Comparison of ENCODE assay signal across 27 cellular contexts in the genomic region with DNA sequence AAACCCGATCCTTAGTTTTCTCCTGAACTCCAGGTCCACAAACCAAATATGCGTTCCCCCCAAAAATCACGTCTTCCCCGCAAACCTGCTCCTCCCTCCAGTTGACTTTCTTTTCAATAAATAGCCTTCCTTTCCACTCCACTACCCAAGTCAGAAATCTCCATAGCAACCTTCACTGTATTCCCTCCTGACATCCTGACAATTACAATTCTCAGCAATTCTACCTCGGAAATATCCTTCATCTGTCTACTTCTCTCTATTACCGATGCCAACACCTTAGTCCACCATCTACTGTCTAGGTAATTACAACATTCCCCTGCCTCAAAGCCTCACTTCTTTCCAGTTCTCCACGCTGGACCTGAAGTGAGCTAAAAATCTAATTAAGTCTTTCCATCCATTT.
"Had no signal": no experiment of that assay in that cellular context is flagged by ENCODE, and none has a peak within 500 bp of the region (broad histone marks: within the 10 kb centered on the region; RNA-seq: fewer than 3 reads in every experiment).

No MANE protein-coding gene starts in this region.

- ATAC-seq: activated CD4-positive, alpha-beta T cell treated with anti-CD3 and anti-CD28 coated beads for 36 hours; activated CD8-positive, alpha-beta memory T cell treated with anti-CD3 and anti-CD28 coated beads, Interleukin-2, amount 10 ng/mL, durations not matched to agents 7 days and 5 days; activated CD8-positive, alpha-beta T cell treated with anti-CD3 and anti-CD28 coated beads, Interleukin-2, amount 10 ng/mL, durations not matched to agents 7 days and 5 days; body of pancreas; gastrocnemius medialis; left colon; mucosa of descending colon; natural killer cell treated with Interleukin-12 subunit alpha and Interleukin-12 subunit beta and Interleukin-15 and Interleukin-18, amount 100 ng/mL, for 72 hours; right lobe of liver; stimulated activated memory B cell treated with anti-CD40 and anti-IgM and Interleukin-4, amounts not matched to agents 10 μg/mL and 1 μg/mL and 100 μg/mL, for 72 hours; stimulated activated naive CD8-positive, alpha-beta T cell treated with anti-CD3 and anti-CD28 coated beads, Interleukin-15, amount 100 ng/mL, for 72 hours had no signal

- DNase-seq: activated CD4-positive, alpha-beta T cell treated with anti-CD3 and anti-CD28 coated beads for 36 hours; activated CD4-positive, CD25-positive, alpha-beta regulatory T cell; activated CD8-positive, alpha-beta memory T cell treated with anti-CD3 and anti-CD28 coated beads, Interleukin-2, amount 10 ng/mL, durations not matched to agents 7 days and 5 days; activated CD8-positive, alpha-beta T cell treated with anti-CD3 and anti-CD28 coated beads, Interleukin-2, amount 10 ng/mL, durations not matched to agents 7 days and 5 days; activated naive CD4-positive, alpha-beta T cell; activated T-cell treated with anti-CD3 and anti-CD28 coated beads, Interleukin-2, amount 50 U/mL, for 48 hours; anterior cingulate cortex; body of pancreas; cerebellar nuclear complex; colonic mucosa; effector memory CD4-positive, alpha-beta T cell; erythroblast; gastrocnemius medialis; glutamatergic neuron; islet precursor cell; left colon; mucosa of descending colon; right lobe of liver; stimulated activated CD4-positive, alpha-beta T cell treated with anti-CD3 and anti-CD28 coated beads, Interleukin-4, amount 100 ng/mL, for 4 hours; stimulated activated CD8-positive, alpha-beta memory T cell treated with anti-CD3 and anti-CD28 coated beads, Interleukin-4, amount 100 ng/mL, for 48 hours; stimulated activated naive CD8-positive, alpha-beta T cell treated with anti-CD3 and anti-CD28 coated beads, Interleukin-15, amount 100 ng/mL, for 72 hours; substantia nigra; T-helper 1 cell; upper lobe of left lung had no signal

- H3K4me1 ChIP-seq: colonic mucosa, right lobe of liver had no signal

- H3K27ac ChIP-seq: body of pancreas, colonic mucosa, gastrocnemius medialis, right lobe of liver, upper lobe of left lung had no signal

- H3K36me3 ChIP-seq: colonic mucosa, gastrocnemius medialis, right lobe of liver, upper lobe of left lung had no signal

- H3K4me3 ChIP-seq: body of pancreas, colonic mucosa, gastrocnemius medialis, mucosa of descending colon, right lobe of liver, skin epidermis, upper lobe of left lung had no signal

- H3K27me3 ChIP-seq: body of pancreas, colonic mucosa, gastrocnemius medialis, right lobe of liver, upper lobe of left lung had no signal

- H3K9me3 ChIP-seq: body of pancreas, colonic mucosa, gastrocnemius medialis, right lobe of liver, upper lobe of left lung had no signal
